ENCODE assay signal across 20 cellular contexts in the genomic region with DNA sequence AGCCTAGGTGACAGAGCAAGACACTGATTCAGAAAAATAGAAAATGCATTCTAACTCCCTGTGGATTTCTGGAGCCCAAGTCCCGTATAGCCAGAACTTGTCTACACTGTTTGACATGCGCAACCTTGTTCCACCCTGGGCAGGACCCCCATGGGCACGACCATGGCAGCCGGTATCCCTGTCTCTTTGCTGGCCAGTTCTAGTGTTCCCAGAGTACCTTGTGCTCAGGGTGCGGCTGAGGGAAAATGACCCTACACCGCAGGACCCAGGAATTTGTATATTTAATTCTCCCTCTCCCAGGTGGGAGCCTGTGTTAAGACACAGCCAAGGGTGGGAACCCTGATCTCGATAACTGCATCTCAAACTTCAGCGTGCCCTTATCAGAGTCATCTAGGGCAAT. TPM values are rescaled to one million over a fixed set of nuclear protein-coding genes. Genes with fewer than 3 reads are reported as not detected.
A peak's percentile ranks its signal among the peaks of the same experiment; 100 is the strongest.
DNase-seq lines count a peak whose midpoint lies in the region; ATAC-seq, FAIRE-seq and TF ChIP-seq lines count a peak whose summit lies in the region.
"Had no signal": no experiment of that assay in that cellular context is flagged by ENCODE, and none has a peak within 500 bp of the region (broad histone marks: within the 10 kb centered on the region; RNA-seq: fewer than 3 reads in every experiment).

No MANE protein-coding gene starts in this region.

- H3K4me3 Mint-ChIP-seq in endothelial cell (ENCODE audit: unreplicated experiment) = no peak overlapping the region
- no peak overlapping the region for H3K4me3 Mint-ChIP-seq in osteocyte (ENCODE audit: unreplicated experiment)
- no peak overlapping the region for H3K4me3 Mint-ChIP-seq in activated naive CD8-positive, alpha-beta T cell treated with anti-CD3 and anti-CD28 coated beads for 36 hours
- H3K4me3 Mint-ChIP-seq in effector memory CD8-positive, alpha-beta T cell = no peak overlapping the region

- in situ Hi-C loops in K562 (cut with MboI) = no loop called here

- 50% methylated on average over 8 of the region's 8 CpGs for WGBS in K562 (ENCODE audit: insufficient coverage, low coverage, missing lambda C conversion rate)

- 0 out of 22 replicates have a peak, but pooled peaks cover 0 to 4% (median 0%) of the 10 kb centered on the region in 11 experiments for H3K9me3 ChIP-seq in BLaER1 treated with 17β-estradiol and CSF1 and Interleukin-3, amounts not matched to agents 10 nM and 100 nM (replicated peaks in 1 of 11)
- H3K9me3 ChIP-seq in K562 (replicated peaks; ENCODE audit: control insufficient read depth, insufficient read depth, low read depth, low read length) = no peaks in the 10 kb centered on the region
- H3K9me3 ChIP-seq: A549, Caco-2 had no signal

- no peak for ATAC-seq in K562
- ATAC-seq in effector memory CD8-positive, alpha-beta T cell (replicated peaks) = no peak
- ATAC-seq: A549 had no signal

- H2AFZ ChIP-seq in K562 (ENCODE audit: low read depth, low read length) = no peak overlapping the region

- no peak for TF ChIP-seq POLR2A in K562 (conservative IDR thresholded peaks at IDR 0.05)

- peak overlapping the region in 2 of 11 experiments; percentile 70 to 75; a peak in 2 of 22 replicates for H3K9ac ChIP-seq in BLaER1 treated with 17β-estradiol and CSF1 and Interleukin-3, amounts not matched to agents 10 nM and 100 nM
- no peak overlapping the region for H3K9ac ChIP-seq in K562 (ENCODE audit: insufficient read depth in 1 of 2, low read depth in 2 of 2, low read length in 2 of 2)

- H3K36me3 Mint-ChIP-seq in endothelial cell (ENCODE audit: low read depth, unreplicated experiment) (no peaks in the 10 kb centered on the region), osteocyte (ENCODE audit: unreplicated experiment) (no peaks in the 10 kb centered on the region)
- H3K36me3 Mint-ChIP-seq in activated naive CD8-positive, alpha-beta T cell treated with anti-CD3 and anti-CD28 coated beads for 36 hours = no peaks in the 10 kb centered on the region
- no peaks in the 10 kb centered on the region for H3K36me3 Mint-ChIP-seq in effector memory CD8-positive, alpha-beta T cell (ENCODE audit: insufficient read depth)
- H3K36me3 Mint-ChIP-seq: CD4-positive, CD25-positive, alpha-beta regulatory T cell had no signal

- no peak for TF ChIP-seq RAD21 in K562 (CRISPR knock-in tag; conservative IDR thresholded peaks at IDR 0.05 in 1 of 2, IDR thresholded peaks at IDR 0.05 in 1 of 2)

- H3K4me2 ChIP-seq in BLaER1 treated with 17β-estradiol and CSF1 and Interleukin-3, amounts not matched to agents 10 nM and 100 nM = peak overlapping the region; percentile 68 to 96 (median 88); a peak in 20 of 22 replicates
- peak overlapping the region; percentile 68 for H3K4me2 ChIP-seq in K562 (ENCODE audit: insufficient read depth, low read length)
- H3K4me2 ChIP-seq: A549 had no signal

- peaks cover 46 to 78% (median 61%) of the 10 kb centered on the region in 10 experiments for H3K4me1 ChIP-seq in BLaER1 treated with 17β-estradiol and CSF1 and Interleukin-3, amounts not matched to agents 10 nM and 100 nM
- peaks cover 20 to 25% of the 10 kb centered on the region in 2 experiments; a peak in 4 of 5 replicates for H3K4me1 ChIP-seq in K562 (replicated peaks in 1 of 2; ENCODE audit: control insufficient read depth in 2 of 2, insufficient read depth in 2 of 2, low read length in 2 of 2)
- H3K4me1 ChIP-seq: A549, Caco-2 had no signal

- no TSS peak for BruUV-seq in K562 (replicated peaks; lab: Mats Ljungman, UMichigan)

- H3K27me3 ChIP-seq in BLaER1 treated with 17β-estradiol and CSF1 and Interleukin-3, amounts not matched to agents 10 nM and 100 nM = no peaks in the 10 kb centered on the region
- peaks cover 2 to 15% of the 10 kb centered on the region in 2 experiments; a peak in 2 of 5 replicates for H3K27me3 ChIP-seq in K562 (ENCODE audit: control insufficient read depth in 2 of 2, insufficient read depth in 2 of 2, low read length in 2 of 2)

- TF ChIP-seq EP300 in K562 (IDR thresholded peaks at IDR 0.05; ENCODE audit: low read length) = no peak

- H3K9me1 ChIP-seq in K562 (ENCODE audit: control insufficient read depth, insufficient read depth, low read length) = no peaks in the 10 kb centered on the region

- H3K27ac ChIP-seq in BLaER1 treated with 17β-estradiol and CSF1 and Interleukin-3, amounts not matched to agents 10 nM and 100 nM = peak overlapping the region in 10 of 11 experiments; percentile 76 to 95 (median 86); a peak in 17 of 22 replicates
- no peak overlapping the region for H3K27ac ChIP-seq in K562 (ENCODE audit: extremely low read depth, low read depth, low read length)
- H3K27ac ChIP-seq: A549 had no signal

- H3K27ac Mint-ChIP-seq in endothelial cell (ENCODE audit: unreplicated experiment) (peak overlapping the region; percentile 57), osteocyte (ENCODE audit: unreplicated experiment) (no peak overlapping the region)
- H3K27ac Mint-ChIP-seq in activated naive CD8-positive, alpha-beta T cell treated with anti-CD3 and anti-CD28 coated beads for 36 hours = no peak overlapping the region
- no peak overlapping the region for H3K27ac Mint-ChIP-seq in effector memory CD8-positive, alpha-beta T cell

- H4K20me1 ChIP-seq in BLaER1 treated with 17β-estradiol and CSF1 and Interleukin-3, amounts not matched to agents 10 nM and 100 nM = no peaks in the 10 kb centered on the region
- peaks cover 3% of the 10 kb centered on the region; the same call in 1 of the 2 replicates for H4K20me1 ChIP-seq in K562 (replicated peaks; ENCODE audit: control insufficient read depth, insufficient read depth, low read length)

- POLR2A ChIA-PET in K562 (lab: Yijun Ruan, JAX) = interaction anchor here (0.6 to 1.9 kb wide), 3 partner anchors 9 to 721 kb away, joined by 3 to 7 read pairs (median 4); no protein-coding TSS in a partner anchor

- no peaks in the 10 kb centered on the region for H3K79me2 ChIP-seq in K562 (ENCODE audit: control insufficient read depth, insufficient read depth, low read length)

- no peaks in the 10 kb centered on the region for H3K9me3 Mint-ChIP-seq in endothelial cell (ENCODE audit: unreplicated experiment)
- no peaks in the 10 kb centered on the region for H3K9me3 Mint-ChIP-seq in osteocyte (ENCODE audit: unreplicated experiment)
- H3K9me3 Mint-ChIP-seq in activated naive CD8-positive, alpha-beta T cell treated with anti-CD3 and anti-CD28 coated beads for 36 hours = no peaks in the 10 kb centered on the region
- no peaks in the 10 kb centered on the region for H3K9me3 Mint-ChIP-seq in effector memory CD8-positive, alpha-beta T cell

- FAIRE-seq in K562 (lab: Jason Lieb, UNC) = peak; percentile 15
- FAIRE-seq: A549 had no signal

- H3K4me3 ChIP-seq in BLaER1 treated with 17β-estradiol and CSF1 and Interleukin-3, amounts not matched to agents 10 nM and 100 nM = no peak overlapping the region
- H3K4me3 ChIP-seq in K562 = no peak overlapping the region
- H3K4me3 ChIP-seq: A549 had no signal

- no peaks in the 10 kb centered on the region for H3K36me3 ChIP-seq in BLaER1 treated with 17β-estradiol and CSF1 and Interleukin-3, amounts not matched to agents 10 nM and 100 nM
- no peaks in the 10 kb centered on the region for H3K36me3 ChIP-seq in K562 (ENCODE audit: control insufficient read depth, insufficient read depth, low read length)

- DNase-seq in K562 (ENCODE audit: extremely low read depth in 1 of 4, low spot score in 3 of 4) (no peak), endothelial cell (ENCODE audit: low spot score) (no peak), osteocyte (ENCODE audit: extremely low spot score, unreplicated experiment) (peak; percentile 75), GM20000 (ENCODE audit: low spot score) (no peak), mucosa of gallbladder (ENCODE audit: low spot score) (no peak)
- DNase-seq in activated naive CD8-positive, alpha-beta T cell treated with anti-CD3 and anti-CD28 coated beads for 36 hours = no peak
- DNase-seq in effector memory CD8-positive, alpha-beta T cell = no peak
- DNase-seq: Caco-2; CD4-positive, CD25-positive, alpha-beta regulatory T cell; EL; HCEC 1CT; NCI-H1417 treated with DMSO at 0.1 percent for 48 hours; NCI-H1930; NCI-H2171; NCI-H446 treated with DMSO at 0.1 percent for 48 hours; NK-92 treated with Interleukin-12 subunit alpha and Interleukin-12 subunit beta, amount 100 ng/mL, for 24 hours; RPMI8226; SIG-M5 had no signal

- CTCF ChIA-PET in K562 (lab: Yijun Ruan, JAX; ENCODE audit: low intra/inter-chr PET ratio) = no interaction called here

- intact Hi-C loops in K562 (cut with micrococcal nuclease) = no loop called here

- H3K4me1 Mint-ChIP-seq in endothelial cell (ENCODE audit: unreplicated experiment) (peaks cover 30% of the 10 kb centered on the region), osteocyte (ENCODE audit: unreplicated experiment) (no peaks in the 10 kb centered on the region)
- H3K4me1 Mint-ChIP-seq in activated naive CD8-positive, alpha-beta T cell treated with anti-CD3 and anti-CD28 coated beads for 36 hours = peaks cover 2% of the 10 kb centered on the region
- peaks cover 0 to 4% of the 10 kb centered on the region in 2 donors for H3K4me1 Mint-ChIP-seq in effector memory CD8-positive, alpha-beta T cell (ENCODE audit: low read depth in 2 of 2)

- H3K27me3 Mint-ChIP-seq in endothelial cell (ENCODE audit: unreplicated experiment) (peaks cover 19% of the 10 kb centered on the region), osteocyte (ENCODE audit: unreplicated experiment) (peaks cover 13% of the 10 kb centered on the region)
- peaks cover 47% of the 10 kb centered on the region for H3K27me3 Mint-ChIP-seq in activated naive CD8-positive, alpha-beta T cell treated with anti-CD3 and anti-CD28 coated beads for 36 hours
- H3K27me3 Mint-ChIP-seq in effector memory CD8-positive, alpha-beta T cell = peaks cover 36 to 78% of the 10 kb centered on the region in 2 donors

- no peak for TF ChIP-seq CTCF in K562 (IDR thresholded peaks at IDR 0.05 in 2 of 3, conservative IDR thresholded peaks at IDR 0.05 in 1 of 3; ENCODE audit: insufficient read depth in 2 of 3, low read depth in 1 of 3, low read length in 3 of 3)
- no peak for TF ChIP-seq CTCF in endothelial cell (IDR thresholded peaks at IDR 0.05; ENCODE audit: unreplicated experiment)
- no peak for TF ChIP-seq CTCF in osteocyte (IDR thresholded peaks at IDR 0.05)
- TF ChIP-seq CTCF in GM20000 (IDR thresholded peaks at IDR 0.05; ENCODE audit: extremely low read depth, missing control alignments) = no peak

RNA-seq across cellular contexts. Expression of gene RIC3, which starts 36.7 kb away (rescaled TPM):
- not detected in 2 replicates for total RNA-seq in K562 (2011; cell fraction: chromatin; rRNA removed; ENCODE audit: low replicate concordance)
- total RNA-seq in K562 (2011; cell fraction: nucleolus; rRNA removed) = not detected in 2 replicates
- not detected in 2 replicates for total RNA-seq in K562 (2011; cell fraction: nucleoplasm; rRNA removed)
- not detected in 2 replicates for total RNA-seq in K562 (2014; rRNA removed)
- 0.29 TPM in 1 of 2 replicates, not detected in the other for total RNA-seq in K562 (2014; rRNA removed; fragmentation: Illumina TruSeq; extraction: Trizol)
- total RNA-seq in K562 (2015; rRNA removed; fragmentation: Illumina TruSeq; extraction: Trizol) = not detected in 2 replicates
- total RNA-seq in K562 (2021) = 0.11 and 0.16 TPM in 2 replicates
- 0.03 TPM in 2 replicates for polyA plus RNA-seq in K562 (2011; rRNA removed)
- polyA plus RNA-seq in K562 (2011; cell fraction: cytosol; rRNA removed) = not detected in 2 replicates
- polyA plus RNA-seq in K562 (2011; cell fraction: nucleus; rRNA removed) = 0.14 TPM in 1 of 2 replicates, not detected in the other
- polyA plus RNA-seq in K562 (2012) = 0.05 and 0.33 TPM in 2 replicates
- not detected in 2 replicates for polyA plus RNA-seq in K562 (2014; fragmentation: Illumina TruSeq; extraction: Trizol)
- polyA plus RNA-seq in K562 (2014; fragmentation: Nextera tagmentation; extraction: Ambion mirVana) = under 1 TPM; 0.03 to 0.14 TPM
- 0.05 and 0.07 TPM in 2 replicates for polyA plus RNA-seq in K562 (2014; rRNA removed)
- not detected in 2 replicates for polyA minus RNA-seq in K562 (2011; rRNA and poly(A)+ RNA removed)
- not detected in 2 replicates for polyA minus RNA-seq in K562 (2011; cell fraction: cytosol; rRNA and poly(A)+ RNA removed)
- polyA minus RNA-seq in K562 (2011; cell fraction: nucleus; rRNA and poly(A)+ RNA removed) = not detected in 2 replicates
- 5.6 TPM for total RNA-seq in endothelial cell (ENCODE audit: unreplicated experiment)
- not detected in 2 replicates for total RNA-seq in osteocyte
- 10 to 100 TPM in 1 of 2 experiments, 1 to 10 TPM in 1; 9.4 to 11.7 TPM for total RNA-seq in activated naive CD8-positive, alpha-beta T cell treated with anti-CD3 and anti-CD28 coated beads for 36 hours
- total RNA-seq in mucosa of gallbladder = 23.8 TPM
- total RNA-seq: Caco-2 had no signal

RNA-seq across cellular contexts. Expression of gene LMO1, which starts 58.1 kb away (rescaled TPM):
- not detected in 2 replicates for total RNA-seq in K562 (2011; cell fraction: chromatin; rRNA removed; ENCODE audit: low replicate concordance)
- total RNA-seq in K562 (2011; cell fraction: nucleolus; rRNA removed) = not detected in 2 replicates
- total RNA-seq in K562 (2011; cell fraction: nucleoplasm; rRNA removed) = not detected in 2 replicates
- total RNA-seq in K562 (2014; rRNA removed) = not detected in 2 replicates
- not detected in 2 replicates for total RNA-seq in K562 (2014; rRNA removed; fragmentation: Illumina TruSeq; extraction: Trizol)
- total RNA-seq in K562 (2015; rRNA removed; fragmentation: Illumina TruSeq; extraction: Trizol) = not detected in 2 replicates
- total RNA-seq in K562 (2021) = not detected in 2 replicates
- not detected in 2 replicates for polyA plus RNA-seq in K562 (2011; rRNA removed)
- not detected in 2 replicates for polyA plus RNA-seq in K562 (2011; cell fraction: cytosol; rRNA removed)
- not detected in 2 replicates for polyA plus RNA-seq in K562 (2011; cell fraction: nucleus; rRNA removed)
- not detected in 2 replicates for polyA plus RNA-seq in K562 (2012)
- polyA plus RNA-seq in K562 (2014; fragmentation: Illumina TruSeq; extraction: Trizol) = not detected in 2 replicates
- not detected for polyA plus RNA-seq in K562 (2014; fragmentation: Nextera tagmentation; extraction: Ambion mirVana)
- polyA plus RNA-seq in K562 (2014; rRNA removed) = not detected in 2 replicates
- not detected in 2 replicates for polyA minus RNA-seq in K562 (2011; rRNA and poly(A)+ RNA removed)
- not detected in 2 replicates for polyA minus RNA-seq in K562 (2011; cell fraction: cytosol; rRNA and poly(A)+ RNA removed)
- polyA minus RNA-seq in K562 (2011; cell fraction: nucleus; rRNA and poly(A)+ RNA removed) = not detected in 2 replicates
- not detected for total RNA-seq in endothelial cell (ENCODE audit: unreplicated experiment)
- not detected in 2 replicates for total RNA-seq in osteocyte
- total RNA-seq in activated naive CD8-positive, alpha-beta T cell treated with anti-CD3 and anti-CD28 coated beads for 36 hours = not detected
- not detected for total RNA-seq in mucosa of gallbladder
- total RNA-seq: Caco-2; CD4-positive, CD25-positive, alpha-beta regulatory T cell had no signal
